In the genomic region with DNA sequence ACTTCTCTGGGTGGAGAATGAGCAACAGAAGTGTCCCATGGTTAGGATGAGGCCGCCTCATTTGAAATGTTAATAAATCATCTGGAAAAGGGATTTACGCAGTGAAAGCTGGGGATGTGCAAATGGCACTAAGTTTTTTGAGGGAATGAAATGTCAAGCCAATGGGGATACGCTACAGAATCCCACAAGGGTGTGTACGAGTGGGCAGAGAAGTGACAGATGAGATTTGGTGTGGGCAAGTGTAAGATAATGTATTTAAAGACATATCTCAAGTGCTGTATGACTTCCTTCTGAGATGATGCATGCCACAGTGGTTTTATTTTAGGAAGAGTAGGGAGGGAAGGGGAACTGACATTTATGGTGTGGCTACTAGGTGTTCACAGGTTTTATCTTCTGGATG, we compare ENCODE assay signal across 17 cellular contexts.
DNase-seq lines count a peak whose midpoint lies in the region; ATAC-seq and TF ChIP-seq lines count a peak whose summit lies in the region.
"Had no signal": no experiment of that assay in that cellular context is flagged by ENCODE, and none has a peak within 500 bp of the region (broad histone marks: within the 10 kb centered on the region; RNA-seq: fewer than 3 reads in every experiment).

No MANE protein-coding gene starts in this region.

- H3K4me3 ChIP-seq in WERI-Rb-1 (ENCODE audit: low read depth, low read length) = no peak overlapping the region
- H3K4me3 ChIP-seq: A549; BLaER1 treated with 17β-estradiol and CSF1 and Interleukin-3, amounts not matched to agents 10 nM and 100 nM had no signal

- no peaks in the 10 kb centered on the region for H3K9me3 Mint-ChIP-seq in immature natural killer cell
- H3K9me3 Mint-ChIP-seq: CD4-positive, alpha-beta T cell; CD8-positive, alpha-beta T cell had no signal

- no peak for ATAC-seq in GM21360 (IDR thresholded peaks at IDR 0.05; ENCODE audit: unreplicated experiment)
- ATAC-seq: A549; CD8-positive, alpha-beta T cell had no signal

- H3K9me3 ChIP-seq in WERI-Rb-1 (ENCODE audit: severe bottlenecking) = no peaks in the 10 kb centered on the region
- H3K9me3 ChIP-seq: A549; BLaER1 treated with 17β-estradiol and CSF1 and Interleukin-3, amounts not matched to agents 10 nM and 100 nM; Caco-2 had no signal

- no peak overlapping the region for H3K4me3 Mint-ChIP-seq in immature natural killer cell
- H3K4me3 Mint-ChIP-seq: B cell; CD4-positive, alpha-beta T cell; CD8-positive, alpha-beta T cell had no signal

- intact Hi-C loops in head of caudate nucleus (cut with DNase I) = no loop called here

- DNase-seq in WERI-Rb-1 = no peak
- DNase-seq in head of caudate nucleus = peak in 24 of 42 donors; percentile 26 to 86 (median 55)
- peak; percentile 80 for DNase-seq in putamen (ENCODE audit: low spot score)
- DNase-seq in immature natural killer cell = no peak
- DNase-seq: AML-193; Caco-2; Calu3; CD4-positive, alpha-beta T cell; CD8-positive, alpha-beta T cell; DMS79 treated with DMSO at 0.1 percent for 48 hours; GF-D8 had no signal

- H3K36me3 ChIP-seq in WERI-Rb-1 = peaks cover 7% of the 10 kb centered on the region
- H3K36me3 ChIP-seq: BLaER1 treated with 17β-estradiol and CSF1 and Interleukin-3, amounts not matched to agents 10 nM and 100 nM had no signal

- no peaks in the 10 kb centered on the region for H3K27me3 ChIP-seq in WERI-Rb-1 (ENCODE audit: insufficient read depth, low read depth, severe bottlenecking)
- H3K27me3 ChIP-seq: BLaER1 treated with 17β-estradiol and CSF1 and Interleukin-3, amounts not matched to agents 10 nM and 100 nM had no signal

- TF ChIP-seq CTCF in WERI-Rb-1 (IDR thresholded peaks at IDR 0.05; ENCODE audit: low read depth, low read length) = no peak

- H3K27ac Mint-ChIP-seq in immature natural killer cell = peak overlapping the region in 1 of 6 donors; percentile 60
- H3K27ac Mint-ChIP-seq: B cell; CD4-positive, alpha-beta T cell; CD8-positive, alpha-beta T cell had no signal

- H3K36me3 Mint-ChIP-seq in immature natural killer cell = peaks cover 0 to 10% (median 0%) of the 10 kb centered on the region in 3 donors
- H3K36me3 Mint-ChIP-seq: CD8-positive, alpha-beta T cell had no signal

- peak overlapping the region; percentile 91 for H3K27ac ChIP-seq in WERI-Rb-1
- H3K27ac ChIP-seq: 22Rv1; A549; BLaER1 treated with 17β-estradiol and CSF1 and Interleukin-3, amounts not matched to agents 10 nM and 100 nM; C4-2B had no signal

- H3K4me1 Mint-ChIP-seq in immature natural killer cell = peaks cover 0 to 5% of the 10 kb centered on the region in 2 donors
- H3K4me1 Mint-ChIP-seq: B cell had no signal

- H3K27me3 Mint-ChIP-seq in immature natural killer cell (ENCODE audit: low read depth in 3 of 3) = peaks cover 3 to 9% (median 8%) of the 10 kb centered on the region in 3 donors
- H3K27me3 Mint-ChIP-seq: CD4-positive, alpha-beta T cell had no signal

Comparison
In these comparisons a context has a peak if more than half of its experiments do, and no peak if none do; other contexts are left out.
1. DNase-seq: peak in head of caudate nucleus (24 of 42) and putamen (single experiment); none in WERI-Rb-1 (single experiment) and immature natural killer cell (0 of 3).